10 cellular contexts compared by ENCODE assay signal in the genomic region with DNA sequence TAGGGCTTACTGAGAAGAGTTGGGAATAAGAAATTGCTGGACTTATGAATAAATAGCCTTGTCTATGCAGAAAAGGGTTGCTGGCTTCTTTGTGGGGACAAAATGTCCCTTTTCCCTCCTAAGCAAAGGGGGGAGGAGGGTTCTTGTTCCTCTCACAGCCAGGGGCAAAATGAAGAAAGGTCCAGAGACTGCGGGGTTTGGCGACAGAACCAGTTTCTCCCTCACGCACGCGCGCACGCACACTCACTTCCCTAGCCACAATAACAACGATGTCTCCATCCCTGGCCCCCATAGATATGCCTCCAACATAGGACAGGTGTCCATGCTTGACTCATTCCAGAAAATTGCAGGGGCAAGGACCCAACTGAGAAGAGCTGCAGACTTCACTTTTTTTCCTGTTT. TPM values are rescaled to one million over a fixed set of nuclear protein-coding genes. Genes with fewer than 3 reads are reported as not detected.
DNase-seq lines count a peak whose midpoint lies in the region; ATAC-seq and TF ChIP-seq lines count a peak whose summit lies in the region.
"Had no signal": no experiment of that assay in that cellular context is flagged by ENCODE, and none has a peak within 500 bp of the region (broad histone marks: within the 10 kb centered on the region; RNA-seq: fewer than 3 reads in every experiment).

No MANE protein-coding gene starts in this region.

- no peaks in the 10 kb centered on the region for H3K9me3 Mint-ChIP-seq in neural progenitor cell
- H3K9me3 Mint-ChIP-seq: activated CD4-positive, alpha-beta T cell treated with anti-CD3 and anti-CD28 coated beads, Interleukin-2, amount 10 ng/mL, durations not matched to agents 7 days and 5 days had no signal

- H3K4me1 Mint-ChIP-seq in neural progenitor cell = peaks cover 57% of the 10 kb centered on the region

- TF ChIP-seq POLR2A in NB4 (IDR thresholded peaks at IDR 0.05; ENCODE audit: extremely low read depth, insufficient read length) = no peak

- H3K27me3 ChIP-seq in neural progenitor cell = peaks cover 12% of the 10 kb centered on the region

- H2AFZ ChIP-seq in neural progenitor cell (replicated peaks) = no peak overlapping the region

- no peaks in the 10 kb centered on the region for H3K9me3 ChIP-seq in neural progenitor cell (ENCODE audit: low read depth)

- no peaks in the 10 kb centered on the region for H3K36me3 Mint-ChIP-seq in neural progenitor cell

- H3K4me3 Mint-ChIP-seq in neural progenitor cell = peak overlapping the region; percentile 98

- no peaks in the 10 kb centered on the region for H3K36me3 ChIP-seq in neural progenitor cell

- ATAC-seq in HG03469 (IDR thresholded peaks at IDR 0.05; ENCODE audit: unreplicated experiment) = no peak

- no peak overlapping the region for H3K9ac ChIP-seq in neural progenitor cell

- H3K27ac Mint-ChIP-seq in neural progenitor cell = no peak overlapping the region
- H3K27ac Mint-ChIP-seq: activated CD4-positive, alpha-beta T cell treated with anti-CD3 and anti-CD28 coated beads, Interleukin-2, amount 10 ng/mL, durations not matched to agents 7 days and 5 days had no signal

- H3K27me3 Mint-ChIP-seq in neural progenitor cell (ENCODE audit: insufficient read depth, low read depth) = no peaks in the 10 kb centered on the region

- DNase-seq in AG09309 (ENCODE audit: low read depth) (no peak), NB4 (ENCODE audit: low read depth) (no peak), epithelial cell of proximal tubule (ENCODE audit: low read depth) (no peak), neural progenitor cell (ENCODE audit: low spot score) (no peak), ecto neural progenitor cell (ENCODE audit: low spot score) (no peak), NCI-H128 (lab: John Stamatoyannopoulos, UW; ENCODE audit: unreplicated experiment) (no peak), COLO668 (lab: John Stamatoyannopoulos, UW; ENCODE audit: unreplicated experiment) (no peak)
- DNase-seq: activated CD4-positive, alpha-beta T cell treated with anti-CD3 and anti-CD28 coated beads, Interleukin-2, amount 10 ng/mL, durations not matched to agents 7 days and 5 days; NCI-H1092 treated with DMSO at 0.1 percent for 48 hours had no signal

- peak overlapping the region; percentile 92 for H3K4me2 ChIP-seq in neural progenitor cell

- peaks cover 80% of the 10 kb centered on the region for H3K79me2 ChIP-seq in neural progenitor cell (ENCODE audit: low read depth)

- peaks cover 32% of the 10 kb centered on the region for H3F3A ChIP-seq in neural progenitor cell (ENCODE audit: low read depth)

- H3K27ac ChIP-seq in neural progenitor cell = no peak overlapping the region

- H3K4me3 ChIP-seq in AG09309 (ENCODE audit: control insufficient read depth, low read depth, low read length) (peak overlapping the region; percentile 97), NB4 (ENCODE audit: low read depth, low read length) (peak overlapping the region; percentile 7), epithelial cell of proximal tubule (ENCODE audit: low read depth, low read length) (peak overlapping the region; percentile 99), neural progenitor cell (peak overlapping the region; percentile 95)

- peaks cover 29% of the 10 kb centered on the region for H3K4me1 ChIP-seq in neural progenitor cell

- TF ChIP-seq CTCF in AG09309 (IDR thresholded peaks at IDR 0.05; ENCODE audit: control insufficient read depth, insufficient read depth, low read depth, low read length, missing control alignments) (no peak), NB4 (IDR thresholded peaks at IDR 0.05; ENCODE audit: low read depth, low read length) (no peak), epithelial cell of proximal tubule (conservative IDR thresholded peaks at IDR 0.05; ENCODE audit: low read depth, low read length) (no peak), neural progenitor cell (IDR thresholded peaks at IDR 0.05) (no peak)

- peaks cover 74% of the 10 kb centered on the region for H4K20me1 ChIP-seq in neural progenitor cell (ENCODE audit: low read depth)

RNA-seq across cellular contexts. Expression of a gene that starts 3.3 kb away (rescaled TPM):
- total RNA-seq in epithelial cell of proximal tubule (16.5 and 21.4 TPM in 2 replicates), neural progenitor cell (ENCODE audit: low replicate concordance) (5.8 and 12.3 TPM in 2 replicates)

Comparison
In these comparisons a context has a peak if more than half of its experiments do, and no peak if none do; other contexts are left out.
1. H3K4me3 ChIP-seq: peak in every context shown above with its lines; median percentile 99 in epithelial cell of proximal tubule; 97 in AG09309; 95 in neural progenitor cell; 7 in NB4.